Comparison of ENCODE assay signal across 26 cellular contexts in genomic region chr2:39503277-39503676, GRCh38.
DNase-seq lines count a peak whose midpoint lies in the region; ATAC-seq, FAIRE-seq and TF ChIP-seq lines count a peak whose summit lies in the region.
"Had no signal": no experiment of that assay in that cellular context is flagged by ENCODE, and none has a peak within 500 bp of the region (broad histone marks: within the 10 kb centered on the region; RNA-seq: fewer than 3 reads in every experiment).

No MANE protein-coding gene starts in this region.

- peaks cover 17 to 23% (median 20%) of the 10 kb centered on the region in 10 experiments for H3K4me1 ChIP-seq in BLaER1 treated with 17β-estradiol and CSF1 and Interleukin-3, amounts not matched to agents 10 nM and 100 nM
- H3K4me1 ChIP-seq in HepG2 (ENCODE audit: insufficient read depth, low read length) (peaks cover 70% of the 10 kb centered on the region), trophoblast cell (ENCODE audit: control insufficient read depth in 1 of 2, insufficient read depth in 2 of 2, low read length in 2 of 2) (peaks cover 0 to 9% of the 10 kb centered on the region in 2 experiments)

- H3K4me3 Mint-ChIP-seq in MCF 10A (ENCODE audit: unreplicated experiment) = no peak overlapping the region
- H3K4me3 Mint-ChIP-seq: T-cell had no signal

- H3K36me3 Mint-ChIP-seq in MCF 10A (ENCODE audit: insufficient read depth, unreplicated experiment) = peaks cover 6% of the 10 kb centered on the region
- H3K36me3 Mint-ChIP-seq: T-cell had no signal

- TF ChIP-seq EP300 in HepG2 (IDR thresholded peaks at IDR 0.05; ENCODE audit: low read depth in 2 of 2, low read length in 2 of 2) = no peak
- no peak for TF ChIP-seq EP300 in HepG2 (CRISPR knock-in tag; IDR thresholded peaks at IDR 0.05; ENCODE audit: borderline replicate concordance)

- no peak for FAIRE-seq in HepG2 (lab: Jason Lieb, UNC)
- FAIRE-seq: GM18507 had no signal

- CTCF ChIA-PET in HepG2 (lab: Yijun Ruan, JAX; ENCODE audit: low intra/inter-chr PET ratio, low total read pairs) = no interaction called here
- CTCF ChIA-PET in MCF 10A (lab: Yijun Ruan, JAX) = interaction anchor here (0.6 kb wide), 2 partner anchors 15 to 858 kb away, joined by 3 to 5 read pairs; no protein-coding TSS in a partner anchor

- H2BK12ac ChIP-seq in trophoblast cell (ENCODE audit: low read length) = no peak overlapping the region

- H3K18ac ChIP-seq in trophoblast cell (ENCODE audit: low read length) = peak overlapping the region; percentile 26

- H4K91ac ChIP-seq in trophoblast cell (ENCODE audit: low read depth, low read length) = peak overlapping the region; percentile 22

- H3K9me3 Mint-ChIP-seq in MCF 10A (ENCODE audit: unreplicated experiment) = no peaks in the 10 kb centered on the region

- no peak overlapping the region for H3K14ac ChIP-seq in trophoblast cell (ENCODE audit: low read length)

- H4K8ac ChIP-seq in trophoblast cell (ENCODE audit: low read depth, low read length) = no peak overlapping the region

- no peak overlapping the region for H3K27ac ChIP-seq in BLaER1 treated with 17β-estradiol and CSF1 and Interleukin-3, amounts not matched to agents 10 nM and 100 nM
- H3K27ac ChIP-seq in HepG2 (ENCODE audit: extremely low read length, insufficient read depth, low read length) (peak overlapping the region; percentile 90), trophoblast cell (ENCODE audit: low read depth, low read length) (no peak overlapping the region)
- H3K27ac ChIP-seq: C4-2B had no signal

- H2BK5ac ChIP-seq in trophoblast cell (ENCODE audit: low read depth, low read length, poor library complexity) = no peak overlapping the region

- no peaks in the 10 kb centered on the region for H4K20me1 ChIP-seq in BLaER1 treated with 17β-estradiol and CSF1 and Interleukin-3, amounts not matched to agents 10 nM and 100 nM
- no peaks in the 10 kb centered on the region for H4K20me1 ChIP-seq in HepG2 (ENCODE audit: insufficient read depth, low read length)

- no peak overlapping the region for H3K4me3 ChIP-seq in BLaER1 treated with 17β-estradiol and CSF1 and Interleukin-3, amounts not matched to agents 10 nM and 100 nM
- H3K4me3 ChIP-seq in HepG2 (replicated peaks in 1 of 3; ENCODE audit: insufficient read depth in 1 of 3, low read depth in 2 of 3, low read length in 3 of 3) (no peak overlapping the region), trophoblast cell (ENCODE audit: low read depth, low read length) (no peak overlapping the region)
- H3K4me3 ChIP-seq: HAP-1, SJSA1 had no signal

- no peak overlapping the region for H3K23ac ChIP-seq in trophoblast cell (ENCODE audit: low read length)

- no peak overlapping the region for H2BK120ac ChIP-seq in trophoblast cell (ENCODE audit: insufficient read depth, low read length, poor library complexity)

- no peaks in the 10 kb centered on the region for H3K27me3 Mint-ChIP-seq in MCF 10A (ENCODE audit: insufficient read depth, unreplicated experiment)

- ATAC-seq in HepG2 (no peak), GM18505 (IDR thresholded peaks at IDR 0.05; ENCODE audit: unreplicated experiment) (no peak), GM19351 (IDR thresholded peaks at IDR 0.05; ENCODE audit: unreplicated experiment) (no peak), HG03460 (IDR thresholded peaks at IDR 0.05; ENCODE audit: unreplicated experiment) (no peak)
- ATAC-seq: PC-3, Right ventricle myocardium inferior, T-cell had no signal

- H2AFZ ChIP-seq in HepG2 (ENCODE audit: low read length) = no peak overlapping the region
- H2AFZ ChIP-seq in trophoblast cell (ENCODE audit: insufficient read depth, low read length, poor library complexity) = no peak overlapping the region

- TF ChIP-seq CTCF in HepG2 (CRISPR knock-in tag; IDR thresholded peaks at IDR 0.05) (no peak), MCF 10A (IDR thresholded peaks at IDR 0.05; ENCODE audit: unreplicated experiment) (no peak)

- peaks cover 0 to 46% (median 0%) of the 10 kb centered on the region in 11 experiments; a peak in 4 of 22 replicates for H3K27me3 ChIP-seq in BLaER1 treated with 17β-estradiol and CSF1 and Interleukin-3, amounts not matched to agents 10 nM and 100 nM
- no peaks in the 10 kb centered on the region for H3K27me3 ChIP-seq in HepG2 (ENCODE audit: control insufficient read depth in 1 of 2, insufficient read depth in 2 of 2, low read length in 2 of 2)
- no peaks in the 10 kb centered on the region for H3K27me3 ChIP-seq in trophoblast cell (ENCODE audit: insufficient read depth, low read length)
- H3K27me3 ChIP-seq: SJSA1 had no signal

- POLR2A ChIA-PET in HepG2 (lab: Yijun Ruan, JAX) = interaction anchor here (1.4 to 2.0 kb wide), 3 partner anchors 9 to 65 kb away, joined by 5 to 20 read pairs (median 8); partner anchors contain the start of gene MAP4K3
- POLR2A ChIA-PET in MCF 10A (lab: Yijun Ruan, JAX) = interaction anchor here (1.0 to 1.3 kb wide), 2 partner anchors 11 to 21 kb away, joined by 3 read pairs; no protein-coding TSS in a partner anchor

- no peak overlapping the region for H3K27ac Mint-ChIP-seq in MCF 10A (ENCODE audit: low read depth, unreplicated experiment)
- H3K27ac Mint-ChIP-seq: T-cell had no signal

- H2AK5ac ChIP-seq in trophoblast cell (ENCODE audit: low read length) = no peak overlapping the region

- intact Hi-C loops in HepG2 (cut with micrococcal nuclease; ENCODE audit: unreplicated experiment) (no loop called here), MCF 10A (cut with micrococcal nuclease) (no loop called here)

- WGBS in HepG2 (ENCODE audit: low lambda C conversion rate) = 51% methylated on average over 2 of the region's 2 CpGs
- no CpG with 5 or more reads among the region's 2 CpGs for WGBS in trophoblast cell (ENCODE audit: extremely low coverage, insufficient coverage, insufficient read length)

- H3K4me2 ChIP-seq in BLaER1 treated with 17β-estradiol and CSF1 and Interleukin-3, amounts not matched to agents 10 nM and 100 nM = peak overlapping the region in 10 of 11 experiments; percentile 25 to 92 (median 66); a peak in 9 of 22 replicates
- H3K4me2 ChIP-seq in HepG2 (ENCODE audit: low read depth, low read length) = no peak overlapping the region
- no peak overlapping the region for H3K4me2 ChIP-seq in trophoblast cell (ENCODE audit: low read length)

- no peak overlapping the region for H3K9ac ChIP-seq in BLaER1 treated with 17β-estradiol and CSF1 and Interleukin-3, amounts not matched to agents 10 nM and 100 nM
- H3K9ac ChIP-seq in HepG2 (ENCODE audit: insufficient read depth, low read depth, low read length) (peak overlapping the region; percentile 5; the same call in 1 of the 2 replicates), trophoblast cell (ENCODE audit: low read length) (no peak overlapping the region)

- in situ Hi-C loops in HepG2 (cut with HindIII; ENCODE audit: extremely low pct_ligation_motif_present, low pct_unique_long_range_greater_than_20kb) = loop anchor here (5.0 kb wide), 1 partner anchor 66 kb away; the partner anchor contains the start of gene MAP4K3

- H3K4me1 Mint-ChIP-seq in MCF 10A (ENCODE audit: insufficient read depth, unreplicated experiment) = peaks cover 22% of the 10 kb centered on the region
- H3K4me1 Mint-ChIP-seq: T-cell had no signal

- no peaks in the 10 kb centered on the region for H3K79me2 ChIP-seq in HepG2 (ENCODE audit: insufficient read depth, low read length)
- no peaks in the 10 kb centered on the region for H3K79me2 ChIP-seq in trophoblast cell (ENCODE audit: control insufficient read depth, insufficient read depth, low read length, poor library complexity)

- TF ChIP-seq RAD21 in HepG2 (CRISPR knock-in tag; IDR thresholded peaks at IDR 0.05) = no peak

- BruUV-seq in HepG2 (replicated peaks; lab: Mats Ljungman, UMichigan) (no TSS peak), MCF 10A (replicated peaks; lab: Mats Ljungman, UMichigan) (no TSS peak)

- H3K9me3 ChIP-seq in BLaER1 treated with 17β-estradiol and CSF1 and Interleukin-3, amounts not matched to agents 10 nM and 100 nM (replicated peaks in 1 of 11) = peaks cover 0 to 15% (median 9%) of the 10 kb centered on the region in 11 experiments; a peak in 9 of 22 replicates
- H3K9me3 ChIP-seq in HepG2 (ENCODE audit: low read length) (no peaks in the 10 kb centered on the region), trophoblast cell (ENCODE audit: insufficient read depth, low read depth, low read length) (no peaks in the 10 kb centered on the region)
- H3K9me3 ChIP-seq: HAP-1, SJSA1 had no signal

- H4K12ac ChIP-seq in trophoblast cell (ENCODE audit: low read depth, low read length) = no peak overlapping the region

- peaks cover 4% of the 10 kb centered on the region for H3K79me1 ChIP-seq in trophoblast cell (ENCODE audit: low read length)

- no peaks in the 10 kb centered on the region for H3K36me3 ChIP-seq in BLaER1 treated with 17β-estradiol and CSF1 and Interleukin-3, amounts not matched to agents 10 nM and 100 nM
- no peaks in the 10 kb centered on the region; a peak in 1 of 5 replicates for H3K36me3 ChIP-seq in HepG2 (replicated peaks in 1 of 2; ENCODE audit: control insufficient read depth in 1 of 2, insufficient read depth in 2 of 2, low read length in 2 of 2)
- no peaks in the 10 kb centered on the region for H3K36me3 ChIP-seq in trophoblast cell (ENCODE audit: control insufficient read depth in 1 of 2, insufficient read depth in 2 of 2, low read length in 2 of 2)
- H3K36me3 ChIP-seq: HAP-1, SJSA1 had no signal

- H3K4ac ChIP-seq in trophoblast cell (ENCODE audit: low read depth, low read length) = no peak overlapping the region

- TF ChIP-seq POLR2A in HepG2 (IDR thresholded peaks at IDR 0.05; ENCODE audit: insufficient read depth in 1 of 2, low read depth in 2 of 2, low read length in 2 of 2) (no peak), GM18505 (IDR thresholded peaks at IDR 0.05; ENCODE audit: borderline replicate concordance, extremely low read depth, insufficient read depth, insufficient read length) (no peak)

- DNase-seq in NAMALWA (ENCODE audit: low spot score) (peak; percentile 54), HepG2 (ENCODE audit: low spot score) (no peak), trophoblast cell (no peak), MCF 10A (ENCODE audit: unreplicated experiment) (no peak)
- DNase-seq: AML-193, Calu3, DMS153, DND-41, GOT3, Karpas-422, NCI-H1105 treated with DMSO at 0.1 percent for 48 hours, NCI-H2029, NCI-H446, NCI-H524 treated with DMSO at 0.1 percent for 48 hours, NCI-H774, PC-3, T-cell had no signal

TF ChIP-seq in HepG2, 621 proteins besides CTCF, POLR2A, EP300 and RAD21 (continues in another document):
- TF ChIP-seq ZNF878 (CRISPR knock-in tag; IDR thresholded peaks at IDR 0.05) = 0 out of 2 replicates have a peak, but pooled peaks have one; percentile 27
- no peak for TF ChIP-seq SNRNP70 (IDR thresholded peaks at IDR 0.05; ENCODE audit: low read depth, low read length)
- no peak for TF ChIP-seq MZF1 (CRISPR knock-in tag; IDR thresholded peaks at IDR 0.05; ENCODE audit: borderline replicate concordance)
- TF ChIP-seq MAZ (IDR thresholded peaks at IDR 0.05; ENCODE audit: borderline replicate concordance, low read depth, low read length) = no peak
- 0 out of 2 replicates have a peak, but pooled peaks have one; percentile 5 for TF ChIP-seq MAZ (CRISPR knock-in tag; IDR thresholded peaks at IDR 0.05; ENCODE audit: low read depth)
- TF ChIP-seq CEBPG (CRISPR knock-in tag; IDR thresholded peaks at IDR 0.05) = 0 out of 2 replicates have a peak, but pooled peaks have one; percentile 40
- no peak for TF ChIP-seq CREBL2 (CRISPR knock-in tag; IDR thresholded peaks at IDR 0.05; ENCODE audit: borderline replicate concordance)

Comparison
In these comparisons a context has a peak if more than half of its experiments do, and no peak if none do; other contexts are left out.
1. H3K4me2 ChIP-seq: peak in BLaER1 treated with 17β-estradiol and CSF1 and Interleukin-3, amounts not matched to agents 10 nM and 100 nM (10 of 11); none in HepG2 (single experiment) and trophoblast cell (single experiment).